In genomic region chr3:132220986-132221385, GRCh38 we compare ENCODE assay signal across 18 cellular contexts.
"Had no signal": no experiment of that assay in that cellular context is flagged by ENCODE, and none has a peak within 500 bp of the region (broad histone marks: within the 10 kb centered on the region; RNA-seq: fewer than 3 reads in every experiment).

No MANE protein-coding gene starts in this region.

- H3K4me3 ChIP-seq: lower lobe of right lung, mucosa of descending colon, stomach, suprapubic skin, transverse colon had no signal

- H3K27me3 ChIP-seq: stomach, suprapubic skin, transverse colon had no signal

- DNase-seq: activated CD4-positive, alpha-beta T cell treated with anti-CD3 and anti-CD28 coated beads, Interleukin-2, amount 10 ng/mL, durations not matched to agents 24 days and 14 days; activated CD8-positive, alpha-beta memory T cell treated with anti-CD3 and anti-CD28 coated beads, Interleukin-2, amount 10 ng/mL, durations not matched to agents 7 days and 5 days; activated CD8-positive, alpha-beta T cell treated with anti-CD3 and anti-CD28 coated beads for 36 hours; activated gamma-delta T cell; activated naive CD4-positive, alpha-beta T cell treated with anti-CD3 and anti-CD28 coated beads, Interleukin-2, amount 50 U/mL, for 16 hours; anterior cingulate cortex; erythroblast; foreskin keratinocyte; kidney; lower lobe of right lung; mesendoderm; mucosa of descending colon; nephron progenitor cell; small intestine; stimulated activated CD4-positive, alpha-beta T cell treated with anti-CD3 and anti-CD28 coated beads, Interleukin-2, amount 100 ng/mL, for 24 hours; stomach; transverse colon had no signal

- H3K4me1 ChIP-seq: foreskin keratinocyte, lower lobe of right lung, stomach, transverse colon had no signal

- H3K36me3 ChIP-seq: lower lobe of right lung, stomach, suprapubic skin, transverse colon had no signal

- H3K9me3 ChIP-seq: lower lobe of right lung, mucosa of descending colon, stomach, suprapubic skin, transverse colon had no signal

- H3K27ac ChIP-seq: foreskin keratinocyte, lower lobe of right lung, stomach, suprapubic skin, transverse colon had no signal
